8 cellular contexts compared by ENCODE assay signal in genomic region chr22:37485006-37485713, GRCh38. TPM values are rescaled to one million over a fixed set of nuclear protein-coding genes. Genes with fewer than 3 reads are reported as not detected.
DNase-seq lines count a peak whose midpoint lies in the region; ATAC-seq lines count a peak whose summit lies in the region.

No MANE protein-coding gene starts in this region.

- H3K4me3 ChIP-seq in esophagus (ENCODE audit: low read depth in 1 of 2, low read length in 2 of 2) = peak overlapping the region; percentile 26 to 47

- H3K36me3 ChIP-seq in esophagus (ENCODE audit: control insufficient read depth in 2 of 2, insufficient read depth in 2 of 2, low read length in 1 of 2) = no peaks in the 10 kb centered on the region

- no peaks in the 10 kb centered on the region for H3K9me3 ChIP-seq in esophagus (ENCODE audit: control insufficient read depth in 2 of 2, insufficient read depth in 1 of 2, low read depth in 1 of 2, low read length in 1 of 2)

- no peaks in the 10 kb centered on the region for H3K27me3 ChIP-seq in esophagus (ENCODE audit: control insufficient read depth in 1 of 2, insufficient read depth in 2 of 2, low read length in 2 of 2)

- peak overlapping the region; percentile 76 to 78 for H3K27ac ChIP-seq in esophagus (ENCODE audit: low read depth in 2 of 2, low read length in 1 of 2)

- DNase-seq in activated CD4-positive, alpha-beta T cell treated with anti-CD3 and anti-CD28 coated beads, Interleukin-2, amount 50 U/mL, for 24 hours (ENCODE audit: low read depth in 1 of 2, low spot score in 1 of 2) = peak; percentile 40 to 46
- DNase-seq in stimulated activated CD4-positive, alpha-beta T cell treated with anti-CD3 and anti-CD28 coated beads, Interleukin-1b, Interleukin-23, amount 100 ng/mL, for 1 hour (ENCODE audit: low read depth in 2 of 2) = peak; percentile 26 to 35
- DNase-seq in HK-2 (ENCODE audit: unreplicated experiment) (no peak), NCI-H1436 treated with DMSO at 0.1 percent for 48 hours (lab: John Stamatoyannopoulos, UW) (no peak), DMS53 (lab: John Stamatoyannopoulos, UW) (no peak)

- H3K4me1 ChIP-seq in esophagus (ENCODE audit: control insufficient read depth in 2 of 2, insufficient read depth in 2 of 2, low read length in 1 of 2) = peaks cover 0 to 16% of the 10 kb centered on the region in 2 donors

- 66 to 69% methylated on average over 29 of the region's 29 CpGs for WGBS in esophagus, 2 donors

- peak; percentile 9 for ATAC-seq in HG02798 (IDR thresholded peaks at IDR 0.05; ENCODE audit: poor library complexity, unreplicated experiment)
- ATAC-seq in HG03457 (IDR thresholded peaks at IDR 0.05; ENCODE audit: unreplicated experiment) = no peak

RNA-seq across cellular contexts. Expression of gene MFNG, which starts 1.0 kb away (rescaled TPM):
- 1 to 10 TPM; 2.6 to 3.1 TPM for polyA plus RNA-seq in esophagus

RNA-seq across cellular contexts. Expression of gene CARD10, which starts 34.1 kb away (rescaled TPM):
- 10 to 100 TPM; 13.0 to 13.1 TPM for polyA plus RNA-seq in esophagus

RNA-seq across cellular contexts. Expression of gene ELFN2, which starts 57.9 kb away (rescaled TPM):
- polyA plus RNA-seq in esophagus = under 1 TPM; 0.01 to 0.02 TPM

Comparison
In these comparisons a context has a peak if more than half of its experiments do, and no peak if none do; other contexts are left out.
1. DNase-seq: peak in activated CD4-positive, alpha-beta T cell treated with anti-CD3 and anti-CD28 coated beads, Interleukin-2, amount 50 U/mL, for 24 hours (2 of 2) and stimulated activated CD4-positive, alpha-beta T cell treated with anti-CD3 and anti-CD28 coated beads, Interleukin-1b, Interleukin-23, amount 100 ng/mL, for 1 hour (2 of 2); none in HK-2 (single experiment), NCI-H1436 treated with DMSO at 0.1 percent for 48 hours (single experiment) and DMS53 (single experiment).